1 cellular context compared by ENCODE assay signal in the genomic region with DNA sequence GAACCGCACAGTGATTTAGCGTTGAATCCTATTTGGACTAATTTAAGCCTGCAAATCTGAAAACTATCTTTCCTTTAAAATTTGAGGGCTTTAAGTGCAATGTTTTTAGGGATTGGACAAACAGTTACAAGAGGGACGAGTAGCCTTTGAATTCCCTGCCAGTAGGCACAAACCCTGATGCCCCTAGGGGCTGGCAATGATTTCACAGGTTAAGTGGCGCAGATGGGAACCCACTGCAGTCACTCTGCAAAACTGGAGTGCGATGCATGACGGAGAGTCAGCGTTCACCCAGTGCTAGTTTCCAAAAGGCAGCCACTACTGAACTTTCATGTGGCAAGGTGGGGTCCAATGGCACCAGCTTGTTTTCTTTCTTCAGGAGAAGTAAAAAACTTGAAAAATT.
TF ChIP-seq lines count a peak whose summit lies in the region.

No MANE protein-coding gene starts in this region.

TF ChIP-seq in SK-N-SH, 30 proteins besides CTCF, POLR2A, EP300 and RAD21 (continued from another document):
- no peak for TF ChIP-seq USF1 (IDR thresholded peaks at IDR 0.05; ENCODE audit: borderline replicate concordance, low read depth)
- TF ChIP-seq CHD2 (IDR thresholded peaks at IDR 0.05; ENCODE audit: low read length, partially characterized antibody): no peak
- TF ChIP-seq RXRA (IDR thresholded peaks at IDR 0.05; ENCODE audit: borderline replicate concordance, low read depth): no peak
- TF ChIP-seq, protein P1, sequence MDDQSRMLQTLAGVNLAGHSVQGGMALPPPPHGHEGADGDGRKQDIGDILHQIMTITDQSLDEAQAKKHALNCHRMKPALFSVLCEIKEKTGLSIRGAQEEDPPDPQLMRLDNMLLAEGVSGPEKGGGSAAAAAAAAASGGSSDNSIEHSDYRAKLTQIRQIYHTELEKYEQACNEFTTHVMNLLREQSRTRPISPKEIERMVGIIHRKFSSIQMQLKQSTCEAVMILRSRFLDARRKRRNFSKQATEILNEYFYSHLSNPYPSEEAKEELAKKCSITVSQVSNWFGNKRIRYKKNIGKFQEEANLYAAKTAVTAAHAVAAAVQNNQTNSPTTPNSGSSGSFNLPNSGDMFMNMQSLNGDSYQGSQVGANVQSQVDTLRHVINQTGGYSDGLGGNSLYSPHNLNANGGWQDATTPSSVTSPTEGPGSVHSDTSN (IDR thresholded peaks at IDR 0.05): no peak
- no peak for TF ChIP-seq JUND (IDR thresholded peaks at IDR 0.05)
- TF ChIP-seq NFIC (IDR thresholded peaks at IDR 0.05; ENCODE audit: borderline replicate concordance): no peak
- no peak for TF ChIP-seq TEAD4 (IDR thresholded peaks at IDR 0.05; ENCODE audit: borderline replicate concordance, insufficient read depth)
